ENCODE assay signal across 8 cellular contexts in genomic region chr14:73728106-73729014, GRCh38. TPM values are rescaled to one million over a fixed set of nuclear protein-coding genes. Genes with fewer than 3 reads are reported as not detected.
DNase-seq lines count a peak whose midpoint lies in the region; FAIRE-seq and TF ChIP-seq lines count a peak whose summit lies in the region.

No MANE protein-coding gene starts in this region.

- in situ Hi-C loops in GM13976 (cut with MboI; ENCODE audit: low sequenced_read_pairs, unreplicated experiment), result loop anchor here (5.0 to 25.0 kb wide), 2 partner anchors 99 to 309 kb away; no protein-coding TSS in a partner anchor

- peak; percentile 79 for TF ChIP-seq CTCF in GM13976 (IDR thresholded peaks at IDR 0.05; ENCODE audit: borderline replicate concordance, control extremely low read depth, extremely low read depth, insufficient read depth, missing control alignments)

- DNase-seq in GM13976 (ENCODE audit: low spot score) (peak; percentile 90), M059J (ENCODE audit: low read depth) (peak; percentile 69), SIG-M5 treated with dmso at 0.1 percent for 504 hours (lab: John Stamatoyannopoulos, UW; ENCODE audit: unreplicated experiment) (peak; percentile 91), frontal cortex (ENCODE audit: low spot score in 2 of 2) (peak; percentile 79 to 89), nucleus accumbens (lab: John Stamatoyannopoulos, UW) (peak in 49 of 56 donors; percentile 21 to 87 (median 68)), substantia nigra (lab: John Stamatoyannopoulos, UW) (peak in 44 of 49 donors; percentile 35 to 90 (median 72)), NCI-H1048 (lab: John Stamatoyannopoulos, UW) (no peak)
- peak; percentile 85 for DNase-seq in activated gamma-delta T cell treated with anti-CD3 and anti-CD28 coated beads, Interleukin-2, amount 50 U/mL, for 16 hours (ENCODE audit: low read depth)

- FAIRE-seq in frontal cortex (lab: Jason Lieb, UNC), result no peak

- peak overlapping the region; percentile 53 for H3K27ac ChIP-seq in substantia nigra (ENCODE audit: low read depth, low read length, poor library complexity, severe bottlenecking)

RNA-seq across cellular contexts. Expression of gene PNMA1, which starts 14.2 kb away (rescaled TPM):
- 8.6 and 16.8 TPM in 2 replicates for total RNA-seq in M059J (2014; rRNA removed; shearing (Covaris generic))
- total RNA-seq in frontal cortex, result 70.5 TPM
